28 cellular contexts compared by ENCODE assay signal in genomic region chrX:54238588-54238987, GRCh38.
"Had no signal": no experiment of that assay in that cellular context is flagged by ENCODE, and none has a peak within 500 bp of the region (broad histone marks: within the 10 kb centered on the region; RNA-seq: fewer than 3 reads in every experiment).

No MANE protein-coding gene starts in this region.

- H2AFZ ChIP-seq: neural progenitor cell, parathyroid adenoma had no signal

- H3K9ac ChIP-seq: neural progenitor cell, parathyroid adenoma had no signal

- DNase-seq: occipital lobe; ovary; posterior cingulate gyrus; psoas muscle; right cardiac atrium; right lobe of liver; sigmoid colon; small intestine; stimulated activated CD4-positive, alpha-beta T cell treated with anti-CD3 and anti-CD28 coated beads, Interleukin-15, amount 100 ng/mL, for 24 hours; stimulated activated CD4-positive, alpha-beta T cell treated with anti-CD3 and anti-CD28 coated beads, Interleukin-2, amount 100 ng/mL, for 24 hours; stimulated activated CD4-positive, alpha-beta T cell treated with anti-CD3 and anti-CD28 coated beads, Interleukin-2, amount 100 ng/mL, for 48 hours; stimulated activated CD4-positive, alpha-beta T cell treated with anti-CD3 and anti-CD28 coated beads, Interleukin-4, amount 100 ng/mL, for 24 hours; stimulated activated naive B cell treated with anti-CD40 and anti-IgM and Interleukin-4, amounts not matched to agents 10 μg/mL and 1 μg/mL and 100 μg/mL, for 72 hours; stimulated activated naive CD4-positive, alpha-beta T cell treated with Interleukin-2 at 50 U/mL for 16 hours; stomach; thyroid gland; trophoblast cell; upper lobe of left lung had no signal

- H3K27me3 Mint-ChIP-seq: progenitor cell of endocrine pancreas; stimulated activated naive CD8-positive, alpha-beta T cell treated with anti-CD3 and anti-CD28 coated beads, Interleukin-15, Interleukin-2, amounts not matched to agents 100 ng/mL and 50 ng/mL, for 24 hours had no signal

- H3K27ac Mint-ChIP-seq: nephron; neural progenitor cell; progenitor cell of endocrine pancreas; stimulated activated effector memory CD8-positive, alpha-beta T cell treated with anti-CD3 and anti-CD28 coated beads, Interleukin-12 subunit alpha, Interleukin-12 subunit beta, amount 100 ng/mL, for 72 hours; stimulated activated naive B cell treated with anti-CD40 and anti-IgM and Interleukin-4, amounts not matched to agents 10 μg/mL and 1 μg/mL and 100 μg/mL, for 72 hours; stimulated activated naive CD8-positive, alpha-beta T cell treated with anti-CD3 and anti-CD28 coated beads, Interleukin-15, Interleukin-2, amounts not matched to agents 100 ng/mL and 50 ng/mL, for 24 hours had no signal

- ATAC-seq: psoas muscle; right cardiac atrium; right lobe of liver; stimulated activated effector memory CD8-positive, alpha-beta T cell treated with anti-CD3 and anti-CD28 coated beads, Interleukin-12 subunit alpha, Interleukin-12 subunit beta, amount 100 ng/mL, for 72 hours; stimulated activated naive B cell treated with anti-CD40 and anti-IgM and Interleukin-4, amounts not matched to agents 10 μg/mL and 1 μg/mL and 100 μg/mL, for 72 hours had no signal

- H3K4me1 Mint-ChIP-seq: nephron; neural progenitor cell; stimulated activated effector memory CD8-positive, alpha-beta T cell treated with anti-CD3 and anti-CD28 coated beads, Interleukin-12 subunit alpha, Interleukin-12 subunit beta, amount 100 ng/mL, for 72 hours; stimulated activated naive B cell treated with anti-CD40 and anti-IgM and Interleukin-4, amounts not matched to agents 10 μg/mL and 1 μg/mL and 100 μg/mL, for 72 hours had no signal

- H3K27me3 ChIP-seq: neural progenitor cell, ovary, right lobe of liver, sigmoid colon, thyroid gland, tibial nerve, upper lobe of left lung, vagina had no signal

- H3K79me2 ChIP-seq: parathyroid adenoma had no signal

- H3K9me3 ChIP-seq: ovary, psoas muscle, right lobe of liver, sigmoid colon, thoracic aorta, thyroid gland, upper lobe of left lung, vagina had no signal

- H3K36me3 ChIP-seq: ovary, right lobe of liver, sigmoid colon, stomach, thoracic aorta, thyroid gland, upper lobe of left lung, vagina had no signal

- H3K36me3 Mint-ChIP-seq: stimulated activated effector memory CD8-positive, alpha-beta T cell treated with anti-CD3 and anti-CD28 coated beads, Interleukin-12 subunit alpha, Interleukin-12 subunit beta, amount 100 ng/mL, for 72 hours had no signal

- FAIRE-seq: small intestine, urothelium cell line had no signal

- H3K4me3 ChIP-seq: neural progenitor cell, ovary, psoas muscle, right lobe of liver, sigmoid colon, stomach, thoracic aorta, thyroid gland, tibial nerve, upper lobe of left lung, vagina had no signal

- H3K4me2 ChIP-seq: neural progenitor cell had no signal

- H3K4me1 ChIP-seq: neural progenitor cell, parathyroid adenoma, psoas muscle, right lobe of liver, sigmoid colon, stomach, thyroid gland, tibial nerve, upper lobe of left lung, vagina had no signal

- H3K27ac ChIP-seq: neural progenitor cell, ovary, parathyroid adenoma, psoas muscle, right lobe of liver, sigmoid colon, stomach, thoracic aorta, thyroid gland, tibial nerve, upper lobe of left lung, vagina had no signal

- H3K9me3 Mint-ChIP-seq: neural progenitor cell; stimulated activated effector memory CD8-positive, alpha-beta T cell treated with anti-CD3 and anti-CD28 coated beads, Interleukin-12 subunit alpha, Interleukin-12 subunit beta, amount 100 ng/mL, for 72 hours; stimulated activated naive CD8-positive, alpha-beta T cell treated with anti-CD3 and anti-CD28 coated beads, Interleukin-15, Interleukin-2, amounts not matched to agents 100 ng/mL and 50 ng/mL, for 24 hours had no signal

- H3K4me3 Mint-ChIP-seq: nephron; neural progenitor cell; stimulated activated effector memory CD8-positive, alpha-beta T cell treated with anti-CD3 and anti-CD28 coated beads, Interleukin-12 subunit alpha, Interleukin-12 subunit beta, amount 100 ng/mL, for 72 hours; stimulated activated naive B cell treated with anti-CD40 and anti-IgM and Interleukin-4, amounts not matched to agents 10 μg/mL and 1 μg/mL and 100 μg/mL, for 72 hours; stimulated activated naive CD8-positive, alpha-beta T cell treated with anti-CD3 and anti-CD28 coated beads, Interleukin-15, Interleukin-2, amounts not matched to agents 100 ng/mL and 50 ng/mL, for 24 hours had no signal
